Comparison of ENCODE assay signal across 11 cellular contexts in genomic region chr1:21670059-21670881, GRCh38. TPM values are rescaled to one million over a fixed set of nuclear protein-coding genes. Genes with fewer than 3 reads are reported as not detected.
DNase-seq lines count a peak whose midpoint lies in the region.
"Had no signal": no experiment of that assay in that cellular context is flagged by ENCODE, and none has a peak within 500 bp of the region (broad histone marks: within the 10 kb centered on the region; RNA-seq: fewer than 3 reads in every experiment).

No MANE protein-coding gene starts in this region.

- H3K18ac ChIP-seq in trophoblast cell (ENCODE audit: low read length): no peak overlapping the region

- no peak overlapping the region for H3K14ac ChIP-seq in trophoblast cell (ENCODE audit: low read length)

- peaks cover 11% of the 10 kb centered on the region for H3K27me3 ChIP-seq in trophoblast cell (ENCODE audit: insufficient read depth, low read length)

- H4K8ac ChIP-seq in trophoblast cell (ENCODE audit: low read depth, low read length): no peak overlapping the region

- POLR2A ChIA-PET in activated CD4-positive, alpha-beta memory T cell treated with anti-CD3 and anti-CD28 coated beads for 36 hours (lab: Charles Lee): no interaction called here
- POLR2A ChIA-PET in activated CD4-positive, alpha-beta memory T cell treated with anti-CD3 and anti-CD28 coated beads, Interleukin-2, amount 10 ng/mL, durations not matched to agents 7 days and 5 days (lab: Charles Lee): interaction anchor here (1.2 to 1.5 kb wide), 2 partner anchors 99 to 112 kb away, joined by 3 to 5 read pairs; partner anchors contain the start of gene USP48

- H3K23ac ChIP-seq in trophoblast cell (ENCODE audit: low read length): no peak overlapping the region

- H3K27ac Mint-ChIP-seq in activated CD4-positive, alpha-beta memory T cell treated with anti-CD3 and anti-CD28 coated beads for 36 hours: no peak overlapping the region
- no peak overlapping the region for H3K27ac Mint-ChIP-seq in activated CD4-positive, alpha-beta memory T cell treated with anti-CD3 and anti-CD28 coated beads, Interleukin-2, amount 10 ng/mL, durations not matched to agents 7 days and 5 days
- H3K27ac Mint-ChIP-seq: stimulated activated memory B cell treated with anti-CD40 and anti-IgM and Interleukin-4, amounts not matched to agents 10 μg/mL and 1 μg/mL and 100 μg/mL, for 72 hours had no signal

- no peak overlapping the region for H2BK12ac ChIP-seq in trophoblast cell (ENCODE audit: low read length)

- no peak overlapping the region for H3K9ac ChIP-seq in trophoblast cell (ENCODE audit: low read length)

- peak overlapping the region; percentile 68 for H3K4me2 ChIP-seq in trophoblast cell (ENCODE audit: low read length)

- peaks cover 14% of the 10 kb centered on the region for H3K27me3 Mint-ChIP-seq in activated CD4-positive, alpha-beta memory T cell treated with anti-CD3 and anti-CD28 coated beads for 36 hours
- H3K27me3 Mint-ChIP-seq in activated CD4-positive, alpha-beta memory T cell treated with anti-CD3 and anti-CD28 coated beads, Interleukin-2, amount 10 ng/mL, durations not matched to agents 7 days and 5 days: peaks cover 34% of the 10 kb centered on the region

- WGBS in trophoblast cell (ENCODE audit: extremely low coverage, insufficient coverage, insufficient read length): no CpG with 5 or more reads among the region's 16 CpGs

- H3K79me2 ChIP-seq in trophoblast cell (ENCODE audit: control insufficient read depth, insufficient read depth, low read length, poor library complexity): peaks cover 2% of the 10 kb centered on the region

- intact Hi-C loops in activated CD4-positive, alpha-beta memory T cell treated with anti-CD3 and anti-CD28 coated beads for 36 hours (cut with micrococcal nuclease): no loop called here

- H3K9me3 ChIP-seq in trophoblast cell (ENCODE audit: insufficient read depth, low read depth, low read length): peaks cover 5% of the 10 kb centered on the region

- H3K4ac ChIP-seq in trophoblast cell (ENCODE audit: low read depth, low read length): no peak overlapping the region

- DNase-seq in activated CD4-positive, alpha-beta memory T cell treated with anti-CD3 and anti-CD28 coated beads for 36 hours: no peak
- DNase-seq in activated CD4-positive, alpha-beta memory T cell treated with anti-CD3 and anti-CD28 coated beads, Interleukin-2, amount 10 ng/mL, durations not matched to agents 7 days and 5 days: no peak
- peak; percentile 61 for DNase-seq in OCI-M1 (lab: John Stamatoyannopoulos, UW)
- peak; percentile 21 for DNase-seq in fibroblast of peridontal ligament (ENCODE audit: extremely low read depth)
- no peak for DNase-seq in trophoblast cell
- no peak for DNase-seq in activated naive CD4-positive, alpha-beta T cell treated with Interleukin-2 at 50 U/mL for 16 hours
- no peak for DNase-seq in HUDEP-2 (lab: John Stamatoyannopoulos, UW; ENCODE audit: unreplicated experiment in 76 of 76)
- no peak for DNase-seq in OCI-M2 (lab: John Stamatoyannopoulos, UW; ENCODE audit: unreplicated experiment)
- DNase-seq: HCEC 1CT, NCI-H446 had no signal

- no peaks in the 10 kb centered on the region for H3K36me3 ChIP-seq in trophoblast cell (ENCODE audit: control insufficient read depth in 1 of 2, insufficient read depth in 2 of 2, low read length in 2 of 2)

- H3K4me1 ChIP-seq in trophoblast cell (ENCODE audit: control insufficient read depth in 1 of 2, insufficient read depth in 2 of 2, low read length in 2 of 2): peaks cover 2 to 14% of the 10 kb centered on the region in 2 experiments

- H2AK5ac ChIP-seq in trophoblast cell (ENCODE audit: low read length): no peak overlapping the region

- H3K9me3 Mint-ChIP-seq in activated CD4-positive, alpha-beta memory T cell treated with anti-CD3 and anti-CD28 coated beads for 36 hours: no peaks in the 10 kb centered on the region
- no peaks in the 10 kb centered on the region for H3K9me3 Mint-ChIP-seq in activated CD4-positive, alpha-beta memory T cell treated with anti-CD3 and anti-CD28 coated beads, Interleukin-2, amount 10 ng/mL, durations not matched to agents 7 days and 5 days
- H3K9me3 Mint-ChIP-seq: stimulated activated memory B cell treated with anti-CD40 and anti-IgM and Interleukin-4, amounts not matched to agents 10 μg/mL and 1 μg/mL and 100 μg/mL, for 72 hours had no signal

- H3K4me3 Mint-ChIP-seq in activated CD4-positive, alpha-beta memory T cell treated with anti-CD3 and anti-CD28 coated beads for 36 hours: peak overlapping the region; percentile 58
- no peak overlapping the region for H3K4me3 Mint-ChIP-seq in activated CD4-positive, alpha-beta memory T cell treated with anti-CD3 and anti-CD28 coated beads, Interleukin-2, amount 10 ng/mL, durations not matched to agents 7 days and 5 days

- H4K12ac ChIP-seq in trophoblast cell (ENCODE audit: low read depth, low read length): peak overlapping the region; percentile 60

- H2AFZ ChIP-seq in trophoblast cell (ENCODE audit: insufficient read depth, low read length, poor library complexity): no peak overlapping the region

- H3K36me3 Mint-ChIP-seq in activated CD4-positive, alpha-beta memory T cell treated with anti-CD3 and anti-CD28 coated beads for 36 hours: no peaks in the 10 kb centered on the region
- no peaks in the 10 kb centered on the region for H3K36me3 Mint-ChIP-seq in activated CD4-positive, alpha-beta memory T cell treated with anti-CD3 and anti-CD28 coated beads, Interleukin-2, amount 10 ng/mL, durations not matched to agents 7 days and 5 days (ENCODE audit: low read depth)
- H3K36me3 Mint-ChIP-seq: stimulated activated memory B cell treated with anti-CD40 and anti-IgM and Interleukin-4, amounts not matched to agents 10 μg/mL and 1 μg/mL and 100 μg/mL, for 72 hours had no signal

- CTCF ChIA-PET in activated CD4-positive, alpha-beta memory T cell treated with anti-CD3 and anti-CD28 coated beads for 36 hours (lab: Charles Lee): no interaction called here
- CTCF ChIA-PET in activated CD4-positive, alpha-beta memory T cell treated with anti-CD3 and anti-CD28 coated beads, Interleukin-2, amount 10 ng/mL, durations not matched to agents 7 days and 5 days (lab: Charles Lee): no interaction called here

- H3K4me1 Mint-ChIP-seq in activated CD4-positive, alpha-beta memory T cell treated with anti-CD3 and anti-CD28 coated beads for 36 hours (ENCODE audit: low read depth): peaks cover 16% of the 10 kb centered on the region
- peaks cover 6% of the 10 kb centered on the region for H3K4me1 Mint-ChIP-seq in activated CD4-positive, alpha-beta memory T cell treated with anti-CD3 and anti-CD28 coated beads, Interleukin-2, amount 10 ng/mL, durations not matched to agents 7 days and 5 days

- H4K91ac ChIP-seq in trophoblast cell (ENCODE audit: low read depth, low read length): no peak overlapping the region

- H2BK120ac ChIP-seq in trophoblast cell (ENCODE audit: insufficient read depth, low read length, poor library complexity): no peak overlapping the region

- no peak overlapping the region for H2BK5ac ChIP-seq in trophoblast cell (ENCODE audit: low read depth, low read length, poor library complexity)

- H3K4me3 ChIP-seq in trophoblast cell (ENCODE audit: low read depth, low read length): no peak overlapping the region

- peaks cover 3% of the 10 kb centered on the region for H3K79me1 ChIP-seq in trophoblast cell (ENCODE audit: low read length)

- H3K27ac ChIP-seq in trophoblast cell (ENCODE audit: low read depth, low read length): no peak overlapping the region

RNA-seq across cellular contexts. Expression of gene RAP1GAP, which starts 1.1 kb away (rescaled TPM):
- 1 to 10 TPM; 1.1 to 1.7 TPM for total RNA-seq in activated CD4-positive, alpha-beta memory T cell treated with anti-CD3 and anti-CD28 coated beads for 36 hours
- total RNA-seq in activated CD4-positive, alpha-beta memory T cell treated with anti-CD3 and anti-CD28 coated beads, Interleukin-2, amount 10 ng/mL, durations not matched to agents 7 days and 5 days: under 1 TPM in 1 of 2 experiments, not detected in 1; 0.15 TPM
- 2.7 and 3.0 TPM in 2 replicates for polyA plus RNA-seq in trophoblast cell (2013)

Comparison
In these comparisons a context has a peak if more than half of its experiments do, and no peak if none do; other contexts are left out.
1. DNase-seq: peak in OCI-M1 (single experiment) and fibroblast of peridontal ligament (single experiment); none in activated CD4-positive, alpha-beta memory T cell treated with anti-CD3 and anti-CD28 coated beads for 36 hours (single experiment), activated CD4-positive, alpha-beta memory T cell treated with anti-CD3 and anti-CD28 coated beads, Interleukin-2, amount 10 ng/mL, durations not matched to agents 7 days and 5 days (single experiment), trophoblast cell (0 of 2), activated naive CD4-positive, alpha-beta T cell treated with Interleukin-2 at 50 U/mL for 16 hours (single experiment), HUDEP-2 (0 of 76) and OCI-M2 (single experiment).